ENCODE assay signal across 8 cellular contexts in the genomic region with DNA sequence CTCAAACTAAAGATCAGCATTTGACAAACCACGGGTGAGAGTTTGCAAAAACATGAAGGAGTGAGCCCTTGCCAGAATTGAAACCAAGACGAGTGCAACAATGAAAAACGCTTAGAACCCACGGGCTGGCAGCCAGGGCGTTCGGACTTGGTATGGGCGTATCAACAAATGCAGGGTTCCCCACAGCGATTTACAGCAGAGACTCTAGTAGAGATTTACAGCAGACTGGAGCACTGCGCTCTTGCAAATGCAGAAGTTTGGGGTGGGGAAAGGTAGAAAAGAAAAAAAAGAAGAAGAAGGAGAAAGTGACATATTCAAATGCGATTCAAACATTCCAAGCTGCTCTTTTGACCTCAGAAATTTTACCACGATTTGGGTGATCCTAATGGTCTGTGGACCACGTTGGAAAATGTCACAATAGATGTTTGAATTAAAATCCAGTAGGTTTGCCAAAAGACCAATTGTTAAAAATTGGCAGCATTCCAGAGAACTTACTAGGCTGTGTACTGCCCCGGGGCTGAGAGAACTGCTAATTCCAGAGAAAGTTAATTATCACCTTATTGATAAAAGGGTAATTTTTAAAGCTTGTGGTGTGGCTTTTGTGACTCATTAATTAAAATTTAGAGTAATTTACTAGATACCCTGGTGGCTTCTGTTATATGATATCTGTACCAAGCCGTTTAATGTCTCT. TPM values are rescaled to one million over a fixed set of nuclear protein-coding genes. Genes with fewer than 3 reads are reported as not detected.
A peak's percentile ranks its signal among the peaks of the same experiment; 100 is the strongest.
DNase-seq lines count a peak whose midpoint lies in the region; ATAC-seq and TF ChIP-seq lines count a peak whose summit lies in the region.

No MANE protein-coding gene starts in this region.

- H3K9me3 ChIP-seq in hepatocyte (ENCODE audit: low read depth): no peaks in the 10 kb centered on the region

- no peak overlapping the region for H3K27ac ChIP-seq in hepatocyte
- H3K27ac ChIP-seq in skin epidermis: peak overlapping the region in 10 of 21 experiments; percentile 7 to 75 (median 56)

- H3K4me3 ChIP-seq in hepatocyte (no peak overlapping the region), skin epidermis (peak overlapping the region in 4 of 7 experiments; percentile 1 to 25 (median 4))

- no peaks in the 10 kb centered on the region for H3K27me3 ChIP-seq in hepatocyte

- H3K4me2 ChIP-seq in hepatocyte: peak overlapping the region; percentile 68

- no peaks in the 10 kb centered on the region for H4K20me1 ChIP-seq in hepatocyte (ENCODE audit: insufficient read depth, poor library complexity, severe bottlenecking)

- no peaks in the 10 kb centered on the region for H3K79me2 ChIP-seq in hepatocyte

- peaks cover 27% of the 10 kb centered on the region for H3K4me1 ChIP-seq in hepatocyte (ENCODE audit: insufficient read depth)

- WGBS in hepatocyte (ENCODE audit: low lambda C conversion rate, missing lambda C conversion rate): 39% methylated on average over 14 of the region's 14 CpGs

- TF ChIP-seq CTCF in hepatocyte (IDR thresholded peaks at IDR 0.05; ENCODE audit: poor library complexity): no peak

- H3K9me2 ChIP-seq in hepatocyte (replicated peaks; ENCODE audit: insufficient read depth): no peaks in the 10 kb centered on the region

- DNase-seq in COR-L47 (lab: John Stamatoyannopoulos, UW): peak; percentile 84
- peak; percentile 27 for DNase-seq in NCI-H2171 treated with DMSO at 0.1 percent for 48 hours (lab: John Stamatoyannopoulos, UW)
- DNase-seq in activated effector memory CD4-positive, alpha-beta T cell treated with anti-CD3 and anti-CD28 coated beads, Interleukin-2, amount 50 U/mL, for 16 hours: peak; percentile 73
- DNase-seq in hepatocyte (ENCODE audit: low spot score): peak; percentile 35
- DNase-seq in HT-29 (ENCODE audit: low spot score): no peak
- DNase-seq in germinal center (ENCODE audit: low spot score): no peak

- no peak for ATAC-seq in GM18498 (IDR thresholded peaks at IDR 0.05; ENCODE audit: unreplicated experiment)

- H2AFZ ChIP-seq in hepatocyte: no peak overlapping the region

- no peaks in the 10 kb centered on the region for H3K36me3 ChIP-seq in hepatocyte (replicated peaks; ENCODE audit: insufficient read depth, low read depth)

RNA-seq across cellular contexts. Expression of a gene that starts 3.4 kb away (rescaled TPM):
- 1.6 and 5.8 TPM in 2 replicates for total RNA-seq in hepatocyte
- polyA plus RNA-seq in hepatocyte: 1.5 and 3.4 TPM in 2 replicates
- total RNA-seq in HT-29 (2014; rRNA removed; shearing (Covaris generic)): 0.25 TPM in 1 of 2 replicates, not detected in the other

Comparison
In these comparisons a context has a peak if more than half of its experiments do, and no peak if none do; other contexts are left out.
1. DNase-seq: peak in COR-L47 (single experiment), NCI-H2171 treated with DMSO at 0.1 percent for 48 hours (single experiment), activated effector memory CD4-positive, alpha-beta T cell treated with anti-CD3 and anti-CD28 coated beads, Interleukin-2, amount 50 U/mL, for 16 hours (single experiment) and hepatocyte (single experiment); none in HT-29 (single experiment) and germinal center (single experiment).